In the genomic region with DNA sequence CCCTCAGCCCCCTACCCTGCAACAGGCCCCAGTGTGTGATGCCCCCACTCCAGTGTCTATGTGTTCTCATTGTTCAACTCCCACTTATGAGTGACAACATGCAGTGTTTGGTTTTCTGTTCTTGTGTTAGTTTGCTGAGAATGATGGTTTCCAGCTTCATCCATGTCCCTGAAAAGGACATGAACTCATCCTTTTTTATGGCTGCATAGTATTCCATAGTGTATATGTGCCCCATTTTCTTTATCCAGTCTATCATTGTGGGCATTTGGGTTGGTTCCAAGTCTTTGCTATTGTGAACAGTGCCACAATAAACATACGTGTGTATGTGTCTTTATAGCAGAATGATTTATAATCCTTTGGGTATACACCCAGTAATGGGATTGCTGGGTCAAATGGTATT, we compare ENCODE assay signal across 1 cellular context. TPM values are rescaled to one million over a fixed set of nuclear protein-coding genes. Genes with fewer than 3 reads are reported as not detected.
"Had no signal": no experiment of that assay in that cellular context is flagged by ENCODE, and none has a peak within 500 bp of the region (broad histone marks: within the 10 kb centered on the region; RNA-seq: fewer than 3 reads in every experiment).

No MANE protein-coding gene starts in this region.

RNA-seq across cellular contexts. Expression of a gene that starts 5.7 kb away (rescaled TPM):
- total RNA-seq: activated B cell treated with CpG ODN at 0.5 μM for 24 hours had no signal
